14 cellular contexts compared by ENCODE assay signal in genomic region chr14:89339158-89339557, GRCh38.
A peak's percentile ranks its signal among the peaks of the same experiment; 100 is the strongest.
DNase-seq lines count a peak whose midpoint lies in the region; ATAC-seq and TF ChIP-seq lines count a peak whose summit lies in the region.
"Had no signal": no experiment of that assay in that cellular context is flagged by ENCODE, and none has a peak within 500 bp of the region (broad histone marks: within the 10 kb centered on the region; RNA-seq: fewer than 3 reads in every experiment).

No MANE protein-coding gene starts in this region.

- peak overlapping the region; percentile 85 for H3K27ac Mint-ChIP-seq in neural progenitor cell

- peaks cover 69% of the 10 kb centered on the region for H3K4me1 Mint-ChIP-seq in neural progenitor cell

- peaks cover 12% of the 10 kb centered on the region for H3K4me1 ChIP-seq in foreskin keratinocyte
- H3K4me1 ChIP-seq in neural progenitor cell: peaks cover 77% of the 10 kb centered on the region
- peaks cover 19 to 34% (median 24%) of the 10 kb centered on the region in 4 donors for H3K4me1 ChIP-seq in upper lobe of left lung

- no peaks in the 10 kb centered on the region for H3K36me3 ChIP-seq in neural progenitor cell
- no peaks in the 10 kb centered on the region for H3K36me3 ChIP-seq in upper lobe of left lung
- no peaks in the 10 kb centered on the region for H3K36me3 ChIP-seq in MG63

- DNase-seq in RWPE1 (ENCODE audit: low spot score): no peak
- DNase-seq in foreskin keratinocyte: no peak
- DNase-seq in neural progenitor cell (ENCODE audit: low spot score): no peak
- DNase-seq in upper lobe of left lung: no peak
- no peak for DNase-seq in MG63
- DNase-seq in DMS79 (lab: John Stamatoyannopoulos, UW): no peak
- DNase-seq: activated CD4-positive, alpha-beta T cell treated with anti-CD3 and anti-CD28 coated beads, Interleukin-2, amount 10 ng/mL, durations not matched to agents 24 days and 14 days; activated T-cell treated with anti-CD3 and anti-CD28 coated beads, Interleukin-2, amount 50 U/mL, for 4 hours; EL; hippocampal formation; mammary epithelial cell; NCI-H1930; small intestine had no signal

- 95 to 97% methylated on average over 4 to 9 of the region's 9 CpGs for WGBS in upper lobe of left lung, 2 donors

- H3K4me3 Mint-ChIP-seq in neural progenitor cell: no peak overlapping the region
- H3K4me3 Mint-ChIP-seq: activated CD4-positive, alpha-beta T cell treated with anti-CD3 and anti-CD28 coated beads, Interleukin-2, amount 10 ng/mL, durations not matched to agents 24 days and 14 days; activated T-cell treated with anti-CD3 and anti-CD28 coated beads, Interleukin-2, amount 50 U/mL, for 4 hours had no signal

- no peak overlapping the region for H2AFZ ChIP-seq in neural progenitor cell (replicated peaks)

- TF ChIP-seq CTCF in RWPE1 (conservative IDR thresholded peaks at IDR 0.05; ENCODE audit: low read depth): no peak
- TF ChIP-seq CTCF in foreskin keratinocyte (conservative IDR thresholded peaks at IDR 0.05): no peak
- TF ChIP-seq CTCF in neural progenitor cell (IDR thresholded peaks at IDR 0.05): no peak
- no peak for TF ChIP-seq CTCF in upper lobe of left lung (IDR thresholded peaks at IDR 0.05)

- no peak for TF ChIP-seq POLR2A in upper lobe of left lung (IDR thresholded peaks at IDR 0.05)

- CTCF ChIA-PET in RWPE1 (lab: Yijun Ruan, JAX): interaction anchor here (0.8 kb wide), 1 partner anchor 55 kb away, joined by 3 read pairs; no protein-coding TSS in a partner anchor

- H3K9me3 ChIP-seq in neural progenitor cell (ENCODE audit: low read depth) (no peaks in the 10 kb centered on the region), upper lobe of left lung (no peaks in the 10 kb centered on the region), MG63 (no peaks in the 10 kb centered on the region)

- no peaks in the 10 kb centered on the region for H3K9me3 Mint-ChIP-seq in neural progenitor cell
- H3K9me3 Mint-ChIP-seq: activated CD4-positive, alpha-beta T cell treated with anti-CD3 and anti-CD28 coated beads, Interleukin-2, amount 10 ng/mL, durations not matched to agents 24 days and 14 days; activated T-cell treated with anti-CD3 and anti-CD28 coated beads, Interleukin-2, amount 50 U/mL, for 4 hours had no signal

- H3K79me2 ChIP-seq in neural progenitor cell (ENCODE audit: low read depth): peaks cover 57% of the 10 kb centered on the region

- POLR2A ChIA-PET in RWPE1 (lab: Yijun Ruan, JAX; ENCODE audit: low non-redundant PET): no interaction called here

- ATAC-seq in foreskin keratinocyte (peak; percentile 21), upper lobe of left lung (ENCODE audit: low FRiP score in 2 of 2) (no peak), HG02885 (IDR thresholded peaks at IDR 0.05; ENCODE audit: poor library complexity, unreplicated experiment) (no peak)
- ATAC-seq: activated T-cell treated with anti-CD3 and anti-CD28 coated beads, Interleukin-2, amount 50 U/mL, for 4 hours had no signal

- H3K4me2 ChIP-seq in neural progenitor cell: peak overlapping the region; percentile 57

- H3K36me3 Mint-ChIP-seq in neural progenitor cell: peaks cover 7% of the 10 kb centered on the region

- H3K4me3 ChIP-seq in neural progenitor cell (no peak overlapping the region), upper lobe of left lung (no peak overlapping the region), MG63 (no peak overlapping the region)

- H3K9ac ChIP-seq in neural progenitor cell: no peak overlapping the region

- peaks cover 8% of the 10 kb centered on the region for H3K27me3 Mint-ChIP-seq in neural progenitor cell (ENCODE audit: insufficient read depth, low read depth)
- H3K27me3 Mint-ChIP-seq: activated CD4-positive, alpha-beta T cell treated with anti-CD3 and anti-CD28 coated beads, Interleukin-2, amount 10 ng/mL, durations not matched to agents 24 days and 14 days had no signal

- TF ChIP-seq EP300 in upper lobe of left lung (IDR thresholded peaks at IDR 0.05): no peak

- peaks cover 15% of the 10 kb centered on the region for H4K20me1 ChIP-seq in neural progenitor cell (ENCODE audit: low read depth)

- H3K27ac ChIP-seq in RWPE1 (peak overlapping the region; percentile 56), foreskin keratinocyte (peak overlapping the region; percentile 15), neural progenitor cell (peak overlapping the region; percentile 82), upper lobe of left lung (peak overlapping the region in 3 of 4 donors; percentile 41 to 64 (median 61))

- no peaks in the 10 kb centered on the region for H3K27me3 ChIP-seq in foreskin keratinocyte
- H3K27me3 ChIP-seq in neural progenitor cell: no peaks in the 10 kb centered on the region
- H3K27me3 ChIP-seq in upper lobe of left lung: no peaks in the 10 kb centered on the region
- no peaks in the 10 kb centered on the region for H3K27me3 ChIP-seq in MG63

- H3F3A ChIP-seq in neural progenitor cell (ENCODE audit: low read depth): peaks cover 57% of the 10 kb centered on the region

Comparison
In these comparisons a context has a peak if more than half of its experiments do, and no peak if none do; other contexts are left out.
1. H3K27ac ChIP-seq: peak in every context shown above with its lines; median percentile 82 in neural progenitor cell; 61 in upper lobe of left lung; 56 in RWPE1; 15 in foreskin keratinocyte.